Comparison of ENCODE assay signal across 13 cellular contexts in the genomic region with DNA sequence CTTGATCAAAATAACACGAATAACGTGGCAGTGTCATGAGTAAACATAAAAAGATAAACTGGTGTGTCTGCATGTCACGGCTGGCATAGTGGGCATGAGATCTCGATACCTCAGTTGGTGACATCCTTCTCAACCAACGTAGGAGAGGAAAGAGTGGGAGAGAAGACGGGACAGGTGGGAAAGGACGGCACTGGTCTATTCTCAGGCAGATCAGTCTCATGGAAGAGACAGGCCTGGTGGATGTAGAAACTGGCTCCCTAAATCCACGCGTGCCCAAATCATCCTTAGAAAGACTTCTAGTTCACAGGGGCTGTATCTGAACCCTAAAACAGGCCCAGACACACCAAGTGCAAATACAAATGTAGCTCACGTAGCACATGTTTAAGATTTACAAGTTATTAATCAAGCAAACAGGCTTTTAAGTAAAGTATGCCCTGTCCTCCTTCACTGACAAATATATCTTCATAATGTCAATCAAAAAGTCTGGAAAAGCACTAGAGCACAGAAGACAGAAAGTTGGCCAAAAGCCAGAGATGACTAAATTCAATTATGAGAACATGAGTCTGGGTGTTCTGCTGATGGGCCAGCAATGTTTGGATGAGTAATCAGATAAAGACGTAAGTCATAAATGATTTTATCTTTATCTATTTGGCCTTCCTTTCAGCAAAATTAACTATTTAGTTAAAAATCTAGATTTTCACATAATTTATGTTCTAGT. TPM values are rescaled to one million over a fixed set of nuclear protein-coding genes. Genes with fewer than 3 reads are reported as not detected.
DNase-seq lines count a peak whose midpoint lies in the region.
"Had no signal": no experiment of that assay in that cellular context is flagged by ENCODE, and none has a peak within 500 bp of the region (broad histone marks: within the 10 kb centered on the region; RNA-seq: fewer than 3 reads in every experiment).

No MANE protein-coding gene starts in this region.

- DNase-seq in 8988T, result peak; percentile 33
- DNase-seq in GM03348 (ENCODE audit: low spot score), result peak; percentile 11
- DNase-seq in SW480 (ENCODE audit: low spot score), result peak; percentile 11
- peak; percentile 23 for DNase-seq in fibroblast of the conjunctiva (ENCODE audit: low read depth)
- DNase-seq in HuH-7.5 (ENCODE audit: low spot score), result no peak
- no peak for DNase-seq in mucosa of gallbladder (ENCODE audit: low spot score)
- no peak for DNase-seq in DMS 273 (lab: John Stamatoyannopoulos, UW; ENCODE audit: unreplicated experiment)
- no peak for DNase-seq in NCI-H2196 treated with DMSO at 0.1 percent for 48 hours (lab: John Stamatoyannopoulos, UW; ENCODE audit: unreplicated experiment)
- DNase-seq: CD4-positive, alpha-beta T cell; cerebellar nuclear complex; NCI-H1105 treated with DMSO at 0.1 percent for 48 hours; NK-92 treated with Interleukin-12 subunit alpha and Interleukin-12 subunit beta, amount 100 ng/mL, for 24 hours; sigmoid colon had no signal

RNA-seq across cellular contexts. Expression of gene SFMBT2, which starts 56.3 kb away (rescaled TPM):
- total RNA-seq in mucosa of gallbladder, result 19.8 TPM

Comparison
In these comparisons a context has a peak if more than half of its experiments do, and no peak if none do; other contexts are left out.
1. DNase-seq: peak in 8988T (single experiment), GM03348 (single experiment), SW480 (single experiment) and fibroblast of the conjunctiva (single experiment); none in HuH-7.5 (single experiment), mucosa of gallbladder (single experiment), DMS 273 (single experiment) and NCI-H2196 treated with DMSO at 0.1 percent for 48 hours (single experiment).